ENCODE assay signal across 2 cellular contexts in genomic region chr1:1484976-1485750, GRCh38. TPM values are rescaled to one million over a fixed set of nuclear protein-coding genes. Genes with fewer than 3 reads are reported as not detected.
"Had no signal": no experiment of that assay in that cellular context is flagged by ENCODE, and none has a peak within 500 bp of the region (broad histone marks: within the 10 kb centered on the region; RNA-seq: fewer than 3 reads in every experiment).

No MANE protein-coding gene starts in this region.

RNA-seq across cellular contexts. Expression of gene ATAD3C, which starts 35.7 kb away (rescaled TPM):
- total RNA-seq: ascending aorta had no signal

RNA-seq across cellular contexts. Expression of gene VWA1, which starts 49.7 kb away (rescaled TPM):
- total RNA-seq: T-helper 17 cell had no signal

RNA-seq across cellular contexts. Expression of gene TMEM240, which starts 55.3 kb away (rescaled TPM):
- total RNA-seq: ascending aorta had no signal
